37 cellular contexts compared by ENCODE assay signal in the genomic region with DNA sequence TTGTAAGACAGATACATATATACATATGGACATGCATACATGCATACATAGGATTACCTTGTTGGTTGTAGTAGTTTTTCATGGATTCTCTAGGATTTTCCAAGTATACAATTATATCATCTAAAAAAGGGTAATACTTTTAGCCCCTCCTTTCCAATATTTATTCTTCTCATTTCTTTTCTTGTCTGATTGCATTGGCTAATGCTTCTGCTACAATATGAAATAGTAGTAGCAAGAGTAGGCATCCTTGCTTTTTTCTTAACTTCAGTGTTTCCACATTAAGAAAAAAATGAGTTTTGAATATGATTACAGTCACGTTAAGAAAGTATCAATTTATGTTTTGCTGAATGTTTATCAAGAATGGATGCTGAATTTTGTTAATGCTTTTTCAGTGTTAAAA. TPM values are rescaled to one million over a fixed set of nuclear protein-coding genes. Genes with fewer than 3 reads are reported as not detected.
"Had no signal": no experiment of that assay in that cellular context is flagged by ENCODE, and none has a peak within 500 bp of the region (broad histone marks: within the 10 kb centered on the region; RNA-seq: fewer than 3 reads in every experiment).

No MANE protein-coding gene starts in this region.

- H3K27ac ChIP-seq: adrenal gland, ascending aorta, body of pancreas, brain microvascular endothelial cell, breast epithelium, cardiac muscle cell had no signal

- H3K4me1 ChIP-seq: adrenal gland, ascending aorta, body of pancreas, breast epithelium had no signal

- FAIRE-seq: astrocyte, bronchial epithelial cell had no signal

- H3K36me3 ChIP-seq: adrenal gland, ascending aorta, brain microvascular endothelial cell, breast epithelium, cardiac muscle cell had no signal

- ATAC-seq: activated naive CD4-positive, alpha-beta T cell treated with anti-CD3 and anti-CD28 coated beads, Interleukin-2, amount 50 U/mL, for 72 hours; activated naive CD8-positive, alpha-beta T cell treated with anti-CD3 and anti-CD28 coated beads, Interleukin-2, amount 50 U/mL, for 24 hours; activated T-cell treated with anti-CD3 and anti-CD28 coated beads, Interleukin-2, amount 50 U/mL, for 4 hours; activated T-cell treated with anti-CD3 and anti-CD28 coated beads, Interleukin-2, amount 50 U/mL, for 72 hours; activated T-helper 17 cell treated with anti-CD3 and anti-CD28 coated beads, Interleukin-2, amount 50 U/mL, for 72 hours; body of pancreas had no signal

- DNase-seq: activated effector memory CD4-positive, alpha-beta T cell treated with anti-CD3 and anti-CD28 coated beads, Interleukin-2, amount 50 U/mL, for 16 hours; activated effector memory CD4-positive, alpha-beta T cell treated with Interleukin-2 at 50 U/mL for 16 hours; activated gamma-delta T cell; activated gamma-delta T cell treated with Interleukin-2 at 50 U/mL for 16 hours; activated naive CD4-positive, alpha-beta T cell; activated naive CD4-positive, alpha-beta T cell treated with anti-CD3 and anti-CD28 coated beads for 36 hours; activated naive CD4-positive, alpha-beta T cell treated with anti-CD3 and anti-CD28 coated beads, Interleukin-2, amount 10 ng/mL, durations not matched to agents 7 days and 5 days; activated naive CD4-positive, alpha-beta T cell treated with anti-CD3 and anti-CD28 coated beads, Interleukin-2, amount 50 U/mL, for 16 hours; activated naive CD4-positive, alpha-beta T cell treated with Interleukin-2 at 50 U/mL for 16 hours; activated naive CD8-positive, alpha-beta T cell treated with anti-CD3 and anti-CD28 coated beads for 36 hours; activated naive CD8-positive, alpha-beta T cell treated with anti-CD3 and anti-CD28 coated beads, Interleukin-2, amount 10 ng/mL, durations not matched to agents 7 days and 5 days; activated naive CD8-positive, alpha-beta T cell treated with anti-CD3 and anti-CD28 coated beads, Interleukin-2, amount 50 U/mL, for 24 hours; activated T-cell treated with anti-CD3 and anti-CD28 coated beads, Interleukin-2, amount 50 U/mL, for 24 hours; activated T-cell treated with anti-CD3 and anti-CD28 coated beads, Interleukin-2, amount 50 U/mL, for 4 hours; activated T-cell treated with anti-CD3 and anti-CD28 coated beads, Interleukin-2, amount 50 U/mL, for 48 hours; activated T-cell treated with anti-CD3 and anti-CD28 coated beads, Interleukin-2, amount 50 U/mL, for 72 hours; adrenal gland; amniotic stem cell; amygdala; anterior cingulate cortex; aorta; body of pancreas; brain microvascular endothelial cell; caudate nucleus; central memory CD4-positive, alpha-beta T cell; cerebellar nuclear complex had no signal

- H3K4me3 ChIP-seq: adrenal gland, ascending aorta, body of pancreas, breast epithelium, cardiac muscle cell had no signal

- H3K27me3 ChIP-seq: ascending aorta, body of pancreas, brain microvascular endothelial cell, cardiac muscle cell had no signal

RNA-seq across cellular contexts. Expression of a gene that starts 58.0 kb away (rescaled TPM):
- total RNA-seq: activated naive CD4-positive, alpha-beta T cell treated with anti-CD3 and anti-CD28 coated beads for 36 hours; activated naive CD4-positive, alpha-beta T cell treated with anti-CD3 and anti-CD28 coated beads, Interleukin-2, amount 50 U/mL, for 72 hours; activated naive CD8-positive, alpha-beta T cell treated with anti-CD3 and anti-CD28 coated beads for 36 hours; activated naive CD8-positive, alpha-beta T cell treated with anti-CD3 and anti-CD28 coated beads, Interleukin-2, amount 10 ng/mL, durations not matched to agents 7 days and 5 days; activated T-cell treated with anti-CD3 and anti-CD28 coated beads, Interleukin-2, amount 50 U/mL, for 4 hours; activated T-helper 1 cell treated with anti-CD3 and anti-CD28 coated beads, Interleukin-12 subunit alpha, Interleukin-12 subunit beta, Interleukin-2, Interleukin-4 antibody, amounts not matched to agents 30 ng/mL and 10 ng/mL and 1 ng/mL, durations not matched to agents 14 hours and 24 hours and 36 hours; activated T-helper 17 cell treated with anti-CD3 and anti-CD28 coated beads, Interleukin-2, amount 50 U/mL, for 72 hours; activated T-helper 2 cell treated with anti-CD3 and anti-CD28 coated beads, Interferon-gamma antibody, Interleukin-2, Interleukin-4, amounts not matched to agents 10 μg/mL and 5 μg/mL and 100 μg/mL, durations not matched to agents 14 hours and 24 hours and 36 hours; ascending aorta; breast epithelium; cardiac septum; chondrocyte had no signal
